In the genomic region with DNA sequence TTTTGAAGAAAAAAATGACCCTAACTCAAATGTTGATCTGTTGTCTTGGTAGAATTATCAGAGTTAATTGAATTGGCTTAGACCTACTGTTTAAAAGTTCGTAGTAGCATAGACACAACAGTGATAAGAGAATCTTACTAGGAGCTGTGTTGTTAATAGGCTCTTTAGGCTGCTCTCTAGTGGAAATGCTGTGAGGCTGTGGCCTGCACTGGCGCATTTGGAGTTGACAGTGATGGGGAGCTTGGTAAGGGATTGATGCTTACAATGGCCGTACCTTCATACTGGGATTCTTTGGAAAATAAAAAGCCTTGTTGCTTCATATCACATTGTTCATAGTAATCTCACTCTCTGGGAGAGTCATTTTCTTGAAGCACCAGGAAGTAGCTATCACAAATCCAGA, we compare ENCODE assay signal across 15 cellular contexts.
"Had no signal": no experiment of that assay in that cellular context is flagged by ENCODE, and none has a peak within 500 bp of the region (broad histone marks: within the 10 kb centered on the region; RNA-seq: fewer than 3 reads in every experiment).

No MANE protein-coding gene starts in this region.

- ATAC-seq: activated CD4-positive, CD25-positive, alpha-beta regulatory T cell treated with anti-CD3 and anti-CD28 coated beads, Interleukin-2, amount 50 U/mL, for 24 hours; esophagus mucosa; left colon; sciatic nerve; stimulated activated naive B cell treated with anti-CD40 and anti-IgM and Interleukin-4, amounts not matched to agents 10 μg/mL and 1 μg/mL and 100 μg/mL, for 72 hours had no signal

- H3K27me3 Mint-ChIP-seq: activated naive CD8-positive, alpha-beta T cell treated with anti-CD3 and anti-CD28 coated beads for 36 hours; stimulated activated naive B cell treated with anti-CD40 and anti-IgM and Interleukin-4, amounts not matched to agents 10 μg/mL and 1 μg/mL and 100 μg/mL, for 72 hours had no signal

- DNase-seq: activated CD4-positive, alpha-beta T cell treated with anti-CD3 and anti-CD28 coated beads, Interleukin-2, amount 50 U/mL, for 48 hours; activated gamma-delta T cell treated with Interleukin-2 at 50 U/mL for 16 hours; activated naive CD8-positive, alpha-beta T cell treated with anti-CD3 and anti-CD28 coated beads for 36 hours; activated T-cell treated with anti-CD3 and anti-CD28 coated beads, Interleukin-2, amount 50 U/mL, for 48 hours; dorsolateral prefrontal cortex; glutamatergic neuron; left colon; mammary epithelial cell; natural killer cell; stimulated activated CD4-positive, alpha-beta T cell treated with anti-CD3 and anti-CD28 coated beads, Interleukin-2, amount 100 ng/mL, for 24 hours; stimulated activated naive B cell treated with anti-CD40 and anti-IgM and Interleukin-4, amounts not matched to agents 10 μg/mL and 1 μg/mL and 100 μg/mL, for 72 hours had no signal

- H3K27ac ChIP-seq: dorsolateral prefrontal cortex, tibial nerve had no signal

- H3K4me1 ChIP-seq: tibial nerve had no signal

- H3K36me3 Mint-ChIP-seq: natural killer cell had no signal

- H3K4me3 ChIP-seq: dorsolateral prefrontal cortex, tibial nerve had no signal

- H3K4me3 Mint-ChIP-seq: activated naive CD8-positive, alpha-beta T cell treated with anti-CD3 and anti-CD28 coated beads for 36 hours; natural killer cell; stimulated activated naive B cell treated with anti-CD40 and anti-IgM and Interleukin-4, amounts not matched to agents 10 μg/mL and 1 μg/mL and 100 μg/mL, for 72 hours had no signal

- H3K27me3 ChIP-seq: dorsolateral prefrontal cortex, tibial nerve had no signal

- H3K9me3 ChIP-seq: tibial nerve had no signal

- H3K9me3 Mint-ChIP-seq: activated naive CD8-positive, alpha-beta T cell treated with anti-CD3 and anti-CD28 coated beads for 36 hours; natural killer cell; stimulated activated naive B cell treated with anti-CD40 and anti-IgM and Interleukin-4, amounts not matched to agents 10 μg/mL and 1 μg/mL and 100 μg/mL, for 72 hours had no signal

- H3K27ac Mint-ChIP-seq: activated naive CD8-positive, alpha-beta T cell treated with anti-CD3 and anti-CD28 coated beads for 36 hours; stimulated activated naive B cell treated with anti-CD40 and anti-IgM and Interleukin-4, amounts not matched to agents 10 μg/mL and 1 μg/mL and 100 μg/mL, for 72 hours had no signal
